8 cellular contexts compared by ENCODE assay signal in the genomic region with DNA sequence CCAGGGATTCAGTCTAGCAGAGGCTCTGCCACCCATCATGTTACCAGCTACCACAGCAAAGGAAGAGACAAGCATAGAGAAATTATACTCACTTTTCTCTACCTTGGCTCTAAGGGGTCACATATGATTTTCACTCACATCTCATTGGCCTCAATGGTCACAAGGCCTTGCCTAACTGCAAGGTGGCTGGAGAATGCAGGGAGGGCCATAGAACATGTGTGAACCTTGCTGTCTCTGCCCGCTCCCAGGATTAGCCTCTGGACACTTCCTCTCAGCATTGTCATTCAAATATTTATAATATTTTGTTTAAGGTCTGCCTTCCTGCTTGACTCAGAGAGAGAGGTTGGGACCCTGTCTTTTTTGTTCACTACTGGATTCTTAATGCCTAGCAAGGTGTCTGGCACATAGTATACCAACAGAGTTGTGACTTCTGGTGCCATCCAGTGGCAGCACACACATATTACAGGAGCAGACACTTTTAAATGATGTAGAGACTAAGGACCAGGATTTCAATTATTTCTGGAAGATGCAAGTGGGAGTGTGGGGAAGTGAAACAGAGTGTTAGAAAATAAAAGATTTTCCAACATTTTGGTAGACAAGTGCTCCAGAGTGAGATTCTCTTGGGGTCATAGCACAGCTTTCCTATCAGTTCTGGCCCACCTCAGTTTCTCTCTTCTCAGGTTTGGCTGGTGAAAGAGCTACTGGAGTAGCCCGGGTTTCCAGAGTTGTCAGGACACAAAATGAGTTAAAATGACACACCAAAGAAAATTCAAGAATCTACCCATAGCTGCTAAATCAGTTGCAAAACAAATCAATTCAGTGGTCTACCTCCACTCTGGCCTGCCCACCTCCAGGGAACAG.
DNase-seq lines count a peak whose midpoint lies in the region; ATAC-seq and TF ChIP-seq lines count a peak whose summit lies in the region.

No MANE protein-coding gene starts in this region.

- H3K9ac ChIP-seq in NT2/D1 (ENCODE audit: insufficient read length, low read depth) (no peak overlapping the region), fibroblast of lung (ENCODE audit: insufficient read depth, low read length) (no peak overlapping the region)

- H3K4me3 ChIP-seq in NT2/D1 (ENCODE audit: insufficient read length, low read depth) (no peak overlapping the region), fibroblast of lung (replicated peaks in 1 of 4; ENCODE audit: control extremely low read depth in 1 of 4, insufficient read depth in 1 of 4, low read depth in 3 of 4, low read length in 4 of 4) (no peak overlapping the region), upper lobe of right lung (no peak overlapping the region)

- DNase-seq in AML-193 (lab: John Stamatoyannopoulos, UW) (peak; percentile 6 to 11), NT2/D1 (ENCODE audit: low read depth, low spot score) (peak; percentile 15), activated T-cell treated with anti-CD3 and anti-CD28 coated beads for 4 hours (peak; percentile 64), fibroblast of lung (ENCODE audit: low read depth in 2 of 2) (peak; percentile 29 to 55), occipital lobe (lab: John Stamatoyannopoulos, UW) (peak; percentile 7), upper lobe of right lung (no peak)

- peak; percentile 75 to 83 for TF ChIP-seq CTCF in fibroblast of lung (conservative IDR thresholded peaks at IDR 0.05 in 1 of 2, IDR thresholded peaks at IDR 0.05 in 1 of 2; ENCODE audit: low read depth in 1 of 2, low read length in 2 of 2)
- TF ChIP-seq CTCF in upper lobe of right lung (IDR thresholded peaks at IDR 0.05), result peak; percentile 78

- no peaks in the 10 kb centered on the region for H3K9me3 ChIP-seq in NT2/D1 (ENCODE audit: insufficient read depth, low read length)
- no peaks in the 10 kb centered on the region for H3K9me3 ChIP-seq in fibroblast of lung (ENCODE audit: control insufficient read depth, insufficient read depth, low read depth, low read length)
- no peaks in the 10 kb centered on the region for H3K9me3 ChIP-seq in upper lobe of right lung

- H3K27me3 ChIP-seq in NT2/D1 (ENCODE audit: insufficient read depth, insufficient read length) (no peaks in the 10 kb centered on the region), fibroblast of lung (ENCODE audit: control insufficient read depth, insufficient read depth, low read length) (peaks cover 3% of the 10 kb centered on the region), upper lobe of right lung (no peaks in the 10 kb centered on the region)

- intact Hi-C loops in upper lobe of right lung (cut with DNase I), result loop anchor here (10.0 kb wide), 2 partner anchors 119 to 239 kb away; partner anchors contain the start of gene RASGRP1

- ATAC-seq in GM18520 (IDR thresholded peaks at IDR 0.05; ENCODE audit: unreplicated experiment) (peak; percentile 75), HG03097 (IDR thresholded peaks at IDR 0.05; ENCODE audit: low FRiP score, unreplicated experiment) (peak; percentile 56), upper lobe of right lung (peak; percentile 94)

- no peaks in the 10 kb centered on the region for H3K79me2 ChIP-seq in fibroblast of lung (ENCODE audit: control insufficient read depth, insufficient read depth, low read length)

- H3K4me2 ChIP-seq in fibroblast of lung (ENCODE audit: extremely low read depth, insufficient read depth, low read length), result no peak overlapping the region

- H4K20me1 ChIP-seq in fibroblast of lung (ENCODE audit: control insufficient read depth, extremely low read depth, insufficient read depth, low read length), result no peaks in the 10 kb centered on the region

- H2AFZ ChIP-seq in fibroblast of lung (ENCODE audit: low read length), result no peak overlapping the region

- H3K27ac ChIP-seq in fibroblast of lung (ENCODE audit: insufficient read depth, low read length) (no peak overlapping the region), upper lobe of right lung (no peak overlapping the region)

- H3K4me1 ChIP-seq in NT2/D1 (ENCODE audit: insufficient read depth, insufficient read length) (no peaks in the 10 kb centered on the region), fibroblast of lung (ENCODE audit: control insufficient read depth, extremely low read depth, insufficient read depth, low read length) (no peaks in the 10 kb centered on the region), upper lobe of right lung (no peaks in the 10 kb centered on the region)

- H3K36me3 ChIP-seq in NT2/D1 (ENCODE audit: insufficient read depth, insufficient read length, low read length), result no peaks in the 10 kb centered on the region
- H3K36me3 ChIP-seq in fibroblast of lung (ENCODE audit: control insufficient read depth, insufficient read depth, low read length), result no peaks in the 10 kb centered on the region
- H3K36me3 ChIP-seq in upper lobe of right lung, result no peaks in the 10 kb centered on the region
